Comparison of ENCODE assay signal across 3 cellular contexts in the genomic region with DNA sequence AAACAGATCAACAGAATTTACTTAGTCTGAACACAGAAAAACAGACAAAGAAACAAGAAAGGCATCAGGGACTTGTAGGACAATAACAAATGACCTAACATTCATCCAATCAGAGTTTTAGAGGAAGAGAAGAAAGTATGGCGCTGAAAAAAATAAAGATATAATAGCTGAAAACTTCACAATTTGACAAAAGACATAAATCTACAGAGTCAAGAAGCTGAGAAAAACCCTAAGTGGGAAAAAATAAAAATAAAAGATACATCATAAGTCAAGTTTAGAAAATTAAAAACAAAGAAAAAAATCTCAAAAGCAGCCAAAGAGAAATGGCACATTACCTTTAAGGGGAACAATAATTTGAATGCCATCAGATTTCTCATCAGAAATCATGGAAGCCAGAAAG.
"Had no signal": no experiment of that assay in that cellular context is flagged by ENCODE, and none has a peak within 500 bp of the region (broad histone marks: within the 10 kb centered on the region; RNA-seq: fewer than 3 reads in every experiment).

No MANE protein-coding gene starts in this region.

- H3K4me3 ChIP-seq: GM12878 had no signal

- DNase-seq: GDM1, GF-D8 had no signal

- ATAC-seq: GM12878 had no signal
